In the genomic region with DNA sequence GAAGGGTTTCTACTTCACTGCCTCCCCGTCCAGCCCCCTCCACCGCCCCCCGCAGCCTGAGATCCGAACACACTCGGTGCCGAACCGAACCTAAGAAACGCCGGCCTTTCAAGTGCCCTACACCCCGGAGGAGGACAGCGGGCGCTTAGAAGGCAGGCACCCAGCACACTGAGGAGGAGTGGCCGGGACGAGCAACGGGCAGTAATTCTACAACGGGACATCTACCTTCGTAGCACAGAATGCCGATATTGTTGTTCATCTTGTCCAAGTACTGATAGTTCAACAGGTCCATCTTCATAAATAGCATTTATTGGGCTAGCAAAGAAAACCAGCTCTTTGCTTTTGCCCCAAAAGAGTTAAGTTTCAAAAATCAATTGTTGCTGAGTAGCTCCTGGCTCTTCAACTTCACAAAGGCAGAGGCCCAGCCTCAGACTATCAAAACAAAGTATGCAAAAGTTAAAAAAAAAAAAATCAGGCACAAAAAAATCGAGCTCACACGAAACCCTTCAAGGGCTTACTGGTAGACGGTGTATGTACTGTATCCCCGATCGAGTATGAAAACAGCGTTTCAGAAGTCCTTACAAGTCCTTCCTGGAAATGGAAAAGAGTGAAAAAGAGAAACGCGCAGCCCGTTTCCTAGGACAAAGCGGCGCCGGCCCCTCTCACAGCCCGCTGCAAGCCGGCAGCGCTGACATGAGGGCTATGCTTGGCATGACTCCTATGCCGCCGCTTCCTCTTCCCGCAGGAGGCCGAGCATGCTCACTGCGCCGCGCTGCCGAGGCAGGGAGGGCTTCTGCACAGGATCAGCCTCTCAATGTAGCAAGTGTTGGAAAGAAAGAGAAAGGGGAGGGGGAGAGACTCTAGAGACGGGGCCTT, we compare ENCODE assay signal across 1 cellular context.
A peak's percentile ranks its signal among the peaks of the same experiment; 100 is the strongest.
TF ChIP-seq lines count a peak whose summit lies in the region.

A gene with protein sequence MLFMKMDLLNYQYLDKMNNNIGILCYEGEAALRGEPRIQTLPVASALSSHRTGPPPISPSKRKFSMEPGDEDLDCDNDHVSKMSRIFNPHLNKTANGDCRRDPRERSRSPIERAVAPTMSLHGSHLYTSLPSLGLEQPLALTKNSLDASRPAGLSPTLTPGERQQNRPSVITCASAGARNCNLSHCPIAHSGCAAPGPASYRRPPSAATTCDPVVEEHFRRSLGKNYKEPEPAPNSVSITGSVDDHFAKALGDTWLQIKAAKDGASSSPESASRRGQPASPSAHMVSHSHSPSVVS (minus strand): TSS at position 704 of the 876 bp plus-strand sequence. CDS start 397 bp downstream, at position 307.

TF ChIP-seq in HCT116, 20 proteins besides CTCF, POLR2A, EP300 and RAD21 (continued from another document):
- TF ChIP-seq, protein P1, sequence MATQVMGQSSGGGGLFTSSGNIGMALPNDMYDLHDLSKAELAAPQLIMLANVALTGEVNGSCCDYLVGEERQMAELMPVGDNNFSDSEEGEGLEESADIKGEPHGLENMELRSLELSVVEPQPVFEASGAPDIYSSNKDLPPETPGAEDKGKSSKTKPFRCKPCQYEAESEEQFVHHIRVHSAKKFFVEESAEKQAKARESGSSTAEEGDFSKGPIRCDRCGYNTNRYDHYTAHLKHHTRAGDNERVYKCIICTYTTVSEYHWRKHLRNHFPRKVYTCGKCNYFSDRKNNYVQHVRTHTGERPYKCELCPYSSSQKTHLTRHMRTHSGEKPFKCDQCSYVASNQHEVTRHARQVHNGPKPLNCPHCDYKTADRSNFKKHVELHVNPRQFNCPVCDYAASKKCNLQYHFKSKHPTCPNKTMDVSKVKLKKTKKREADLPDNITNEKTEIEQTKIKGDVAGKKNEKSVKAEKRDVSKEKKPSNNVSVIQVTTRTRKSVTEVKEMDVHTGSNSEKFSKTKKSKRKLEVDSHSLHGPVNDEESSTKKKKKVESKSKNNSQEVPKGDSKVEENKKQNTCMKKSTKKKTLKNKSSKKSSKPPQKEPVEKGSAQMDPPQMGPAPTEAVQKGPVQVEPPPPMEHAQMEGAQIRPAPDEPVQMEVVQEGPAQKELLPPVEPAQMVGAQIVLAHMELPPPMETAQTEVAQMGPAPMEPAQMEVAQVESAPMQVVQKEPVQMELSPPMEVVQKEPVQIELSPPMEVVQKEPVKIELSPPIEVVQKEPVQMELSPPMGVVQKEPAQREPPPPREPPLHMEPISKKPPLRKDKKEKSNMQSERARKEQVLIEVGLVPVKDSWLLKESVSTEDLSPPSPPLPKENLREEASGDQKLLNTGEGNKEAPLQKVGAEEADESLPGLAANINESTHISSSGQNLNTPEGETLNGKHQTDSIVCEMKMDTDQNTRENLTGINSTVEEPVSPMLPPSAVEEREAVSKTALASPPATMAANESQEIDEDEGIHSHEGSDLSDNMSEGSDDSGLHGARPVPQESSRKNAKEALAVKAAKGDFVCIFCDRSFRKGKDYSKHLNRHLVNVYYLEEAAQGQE (IDR thresholded peaks at IDR 0.05; ENCODE audit: low read depth) = no peak
- TF ChIP-seq ELF1 (IDR thresholded peaks at IDR 0.05; ENCODE audit: borderline replicate concordance, low read depth) (no peak; the same call in 1 of the 2 replicates), SP1 (IDR thresholded peaks at IDR 0.05; ENCODE audit: low read depth) (no peak), YY1 (IDR thresholded peaks at IDR 0.05; ENCODE audit: extremely low read depth, insufficient replicate concordance, low read depth, low read length) (peak; percentile 51), CEBPB (IDR thresholded peaks at IDR 0.05; ENCODE audit: low read depth) (no peak), EGR1 (IDR thresholded peaks at IDR 0.05; ENCODE audit: low read depth) (no peak)
- TF ChIP-seq, protein P2, sequence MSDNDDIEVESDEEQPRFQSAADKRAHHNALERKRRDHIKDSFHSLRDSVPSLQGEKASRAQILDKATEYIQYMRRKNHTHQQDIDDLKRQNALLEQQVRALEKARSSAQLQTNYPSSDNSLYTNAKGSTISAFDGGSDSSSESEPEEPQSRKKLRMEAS (IDR thresholded peaks at IDR 0.05) = peak; percentile 87
